8 cellular contexts compared by ENCODE assay signal in the genomic region with DNA sequence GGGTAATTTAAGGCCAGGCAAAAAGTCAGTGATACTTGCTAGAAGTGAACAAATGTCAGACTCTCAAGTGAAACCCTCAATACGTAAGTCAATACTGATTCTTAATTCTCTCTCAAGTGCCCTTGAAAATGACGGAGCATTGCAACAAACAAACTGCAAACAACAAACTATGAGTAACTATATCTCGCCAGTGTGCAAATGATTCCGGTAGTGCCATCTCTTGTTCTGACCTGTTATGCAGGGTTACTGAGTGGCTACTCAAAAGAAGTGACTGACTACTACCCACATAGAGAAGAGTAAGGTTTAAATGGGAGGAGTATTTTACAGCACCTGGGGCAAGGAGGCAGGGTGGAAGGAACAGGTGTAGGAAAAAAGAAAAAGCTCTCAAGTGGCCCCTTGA. TPM values are rescaled to one million over a fixed set of nuclear protein-coding genes. Genes with fewer than 3 reads are reported as not detected.
DNase-seq lines count a peak whose midpoint lies in the region; ATAC-seq and TF ChIP-seq lines count a peak whose summit lies in the region.

No MANE protein-coding gene starts in this region.

- peak overlapping the region; percentile 85 to 89 for H3K4me3 Mint-ChIP-seq in effector memory CD8-positive, alpha-beta T cell

- H3K36me3 Mint-ChIP-seq in effector memory CD8-positive, alpha-beta T cell (ENCODE audit: insufficient read depth) = peaks cover 5% of the 10 kb centered on the region

- peaks cover 22 to 31% of the 10 kb centered on the region in 2 donors for H3K4me1 Mint-ChIP-seq in effector memory CD8-positive, alpha-beta T cell (ENCODE audit: low read depth in 2 of 2)

- H2AFZ ChIP-seq in osteoblast (ENCODE audit: low read length) = no peak overlapping the region

- H3K36me3 ChIP-seq in DOHH2 (ENCODE audit: control insufficient read depth, low read length) (peaks cover 5% of the 10 kb centered on the region; the same call in 1 of the 2 replicates), osteoblast (ENCODE audit: insufficient read depth, low read length) (no peaks in the 10 kb centered on the region)

- no peaks in the 10 kb centered on the region for H3K27me3 ChIP-seq in DOHH2 (ENCODE audit: control insufficient read depth, low read length)
- H3K27me3 ChIP-seq in osteoblast (ENCODE audit: insufficient read depth, low read length) = no peaks in the 10 kb centered on the region

- DNase-seq in NCI-H345 (lab: John Stamatoyannopoulos, UW) (peak; percentile 26), osteoblast (ENCODE audit: insufficient read length, low spot score, missing footprints) (no peak), anterior cingulate cortex (lab: John Stamatoyannopoulos, UW) (no peak), CD1c-positive myeloid dendritic cell (ENCODE audit: extremely low spot score) (no peak)
- DNase-seq in effector memory CD8-positive, alpha-beta T cell = no peak

- no peaks in the 10 kb centered on the region for H3K9me2 ChIP-seq in DOHH2 (replicated peaks; ENCODE audit: control insufficient read depth, low read length)

- H3K9me3 ChIP-seq in DOHH2 (ENCODE audit: control insufficient read depth, insufficient read depth, low read length) (no peaks in the 10 kb centered on the region), osteoblast (ENCODE audit: low read depth, low read length) (no peaks in the 10 kb centered on the region)

- no peaks in the 10 kb centered on the region for H3K9me3 Mint-ChIP-seq in effector memory CD8-positive, alpha-beta T cell

- H3K79me2 ChIP-seq in DOHH2 (ENCODE audit: control insufficient read depth, low read length) (peaks cover 60% of the 10 kb centered on the region), osteoblast (ENCODE audit: insufficient read depth, low read length) (peaks cover 52% of the 10 kb centered on the region)

- H3K4me3 ChIP-seq in DOHH2 (ENCODE audit: low read length) (peak overlapping the region; percentile 85), osteoblast (ENCODE audit: insufficient read depth, low read length) (peak overlapping the region; percentile 86)

- H3K27ac Mint-ChIP-seq in effector memory CD8-positive, alpha-beta T cell = no peak overlapping the region

- H3K27ac ChIP-seq in DOHH2 (ENCODE audit: low read depth, low read length) (no peak overlapping the region), osteoblast (ENCODE audit: low read depth, low read length) (no peak overlapping the region)

- peaks cover 0 to 8% of the 10 kb centered on the region in 2 donors for H3K27me3 Mint-ChIP-seq in effector memory CD8-positive, alpha-beta T cell

- no peak for TF ChIP-seq CTCF in DOHH2 (IDR thresholded peaks at IDR 0.05; ENCODE audit: low read depth, low read length, poor library complexity, severe bottlenecking)
- TF ChIP-seq CTCF in osteoblast (IDR thresholded peaks at IDR 0.05; ENCODE audit: extremely low read depth, low read depth, low read length) = no peak

- H3K4me1 ChIP-seq in DOHH2 (ENCODE audit: control insufficient read depth, low read length) (peaks cover 30% of the 10 kb centered on the region), osteoblast (ENCODE audit: insufficient read depth, low read length) (peaks cover 30% of the 10 kb centered on the region)

- no peaks in the 10 kb centered on the region for H3F3A ChIP-seq in DOHH2 (ENCODE audit: control insufficient read depth, insufficient read depth)

- H4K20me1 ChIP-seq in DOHH2 (ENCODE audit: control insufficient read depth, insufficient read depth, low read depth, low read length) (no peaks in the 10 kb centered on the region), osteoblast (ENCODE audit: insufficient read depth, low read length) (peaks cover under 1% of the 10 kb centered on the region)

- H3K4me2 ChIP-seq in DOHH2 (ENCODE audit: low read length) (peak overlapping the region; percentile 76), osteoblast (ENCODE audit: insufficient read depth, low read length) (peak overlapping the region; percentile 95)

- no peak for ATAC-seq in effector memory CD8-positive, alpha-beta T cell (replicated peaks)
- ATAC-seq in GM19035 (IDR thresholded peaks at IDR 0.05; ENCODE audit: unreplicated experiment) = no peak
- no peak for ATAC-seq in HG03521 (IDR thresholded peaks at IDR 0.05; ENCODE audit: unreplicated experiment)

RNA-seq across cellular contexts. Expression of a gene that starts 1.6 kb away (rescaled TPM):
- total RNA-seq in osteoblast = 8.5 and 10.5 TPM in 2 replicates

RNA-seq across cellular contexts. Expression of a gene that starts 56.8 kb away (rescaled TPM):
- 0.29 and 0.36 TPM in 2 replicates for total RNA-seq in osteoblast
